ENCODE assay signal across 8 cellular contexts in the genomic region with DNA sequence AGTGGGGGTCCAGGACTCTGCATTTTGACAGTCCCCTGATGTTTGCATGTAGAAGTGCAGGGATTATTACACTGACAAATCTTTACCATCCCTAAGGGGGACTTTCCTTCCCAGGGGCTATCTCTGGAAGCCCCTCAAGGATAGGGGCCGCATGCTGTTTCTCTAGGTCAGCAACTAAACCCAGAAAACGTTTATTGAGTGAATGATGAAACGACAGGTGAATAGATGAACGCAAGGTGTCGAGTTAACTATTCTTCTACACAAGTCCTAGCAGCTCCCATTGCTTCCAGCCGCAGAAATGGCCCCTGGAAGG. TPM values are rescaled to one million over a fixed set of nuclear protein-coding genes. Genes with fewer than 3 reads are reported as not detected.
DNase-seq lines count a peak whose midpoint lies in the region; ATAC-seq and TF ChIP-seq lines count a peak whose summit lies in the region.

No MANE protein-coding gene starts in this region.

- no peaks in the 10 kb centered on the region for H3K36me3 ChIP-seq in BE2C

- H3K9me3 Mint-ChIP-seq in natural killer cell: no peaks in the 10 kb centered on the region

- peaks cover 16 to 17% of the 10 kb centered on the region in 2 donors for H3K27me3 Mint-ChIP-seq in natural killer cell (ENCODE audit: low read depth in 2 of 2)

- ATAC-seq in natural killer cell (no peak), omental fat pad (ENCODE audit: low FRiP score) (no peak)

- H3K4me1 Mint-ChIP-seq in natural killer cell: peaks cover 17 to 27% of the 10 kb centered on the region in 2 donors

- H3K4me3 ChIP-seq in BE2C (ENCODE audit: low read depth, low read length): peak overlapping the region; percentile 93
- peak overlapping the region; percentile 63 for H3K4me3 ChIP-seq in Jurkat, Clone E6-1 (ENCODE audit: low read length)

- H3K27ac Mint-ChIP-seq in natural killer cell: peak overlapping the region; percentile 80 to 92

- peak overlapping the region; percentile 99 for H3K4me3 Mint-ChIP-seq in natural killer cell

- H3K27ac ChIP-seq in cingulate gyrus (ENCODE audit: low read depth, low read length): peak overlapping the region; percentile 67

- intact Hi-C loops in natural killer cell (cut with micrococcal nuclease) (loop anchor here (1.0 kb wide), 1 partner anchor 382 kb away; no protein-coding TSS in a partner anchor), head of caudate nucleus (cut with DNase I) (no loop called here)

- no peaks in the 10 kb centered on the region for H3K27me3 ChIP-seq in BE2C

- H3K4me1 ChIP-seq in BE2C: peaks cover 7% of the 10 kb centered on the region; the same call in 1 of the 2 replicates

- peaks cover 6% of the 10 kb centered on the region for H3K36me3 Mint-ChIP-seq in natural killer cell

- H3K9me3 ChIP-seq in BE2C: no peaks in the 10 kb centered on the region

- DNase-seq in BE2C (no peak), natural killer cell (no peak), omental fat pad (ENCODE audit: low spot score) (no peak), head of caudate nucleus (no peak), glomerular visceral epithelial cell (ENCODE audit: extremely low spot score) (no peak), GM03348 (ENCODE audit: low spot score) (no peak)
- DNase-seq in Jurkat, Clone E6-1 (ENCODE audit: low read depth, low spot score): no peak

- TF ChIP-seq CTCF in BE2C (IDR thresholded peaks at IDR 0.05; ENCODE audit: low read depth, low read length) (no peak), natural killer cell (IDR thresholded peaks at IDR 0.05) (no peak), omental fat pad (IDR thresholded peaks at IDR 0.05) (no peak)

RNA-seq across cellular contexts. Expression of a gene that starts 0.3 kb away (rescaled TPM):
- 57.4 TPM for polyA plus RNA-seq in BE2C (2012; ENCODE audit: insufficient read depth, insufficient read length, low read depth)
- polyA plus RNA-seq in Jurkat, Clone E6-1 (2012; ENCODE audit: insufficient read depth, insufficient read length): 104 TPM
- 10 to 100 TPM; 38.2 to 76.9 (median 51.9) TPM for total RNA-seq in natural killer cell
- 100 to 1,000 TPM; 159 to 225 (median 220) TPM for total RNA-seq in omental fat pad
